In genomic region chr1:168141986-168142385, GRCh38 we compare ENCODE assay signal across 22 cellular contexts.
"Had no signal": no experiment of that assay in that cellular context is flagged by ENCODE, and none has a peak within 500 bp of the region (broad histone marks: within the 10 kb centered on the region; RNA-seq: fewer than 3 reads in every experiment).

No MANE protein-coding gene starts in this region.

- H3K4me3 ChIP-seq: PC-9 had no signal

- H2AFZ ChIP-seq: PC-9 had no signal

- H3K27ac ChIP-seq: PC-9 had no signal

- ATAC-seq: activated CD8-positive, alpha-beta T cell treated with anti-CD3 and anti-CD28 coated beads for 36 hours; activated T-cell treated with anti-CD3 and anti-CD28 coated beads, Interleukin-2, amount 50 U/mL, for 72 hours; T-cell had no signal

- H3K4me2 ChIP-seq: PC-9 had no signal

- DNase-seq: activated CD4-positive, CD25-positive, alpha-beta regulatory T cell; activated CD8-positive, alpha-beta memory T cell treated with anti-CD3 and anti-CD28 coated beads, Interleukin-2, amount 50 U/mL, for 4 hours; activated CD8-positive, alpha-beta T cell treated with anti-CD3 and anti-CD28 coated beads for 36 hours; activated gamma-delta T cell treated with Interleukin-2 at 50 U/mL for 16 hours; activated naive CD4-positive, alpha-beta T cell treated with anti-CD3 and anti-CD28 coated beads, Interleukin-2, amount 10 ng/mL, durations not matched to agents 7 days and 5 days; activated naive CD8-positive, alpha-beta T cell treated with anti-CD3 and anti-CD28 coated beads for 36 hours; activated T-cell treated with anti-CD3 and anti-CD28 coated beads, Interleukin-2, amount 50 U/mL, for 72 hours; caudate nucleus; KG1; NCI-H1092; NCI-H1417; NCI-H2029; NCI-H2107; NCI-H2171 treated with DMSO at 0.1 percent for 48 hours; NCI-H345; NCI-H510A; NCI-H526 treated with DMSO at 0.1 percent for 48 hours; PC-9; SHP77 treated with DMSO at 0.1 percent for 48 hours; T-cell; T-helper 2 cell; T1000 had no signal
